In the genomic region with DNA sequence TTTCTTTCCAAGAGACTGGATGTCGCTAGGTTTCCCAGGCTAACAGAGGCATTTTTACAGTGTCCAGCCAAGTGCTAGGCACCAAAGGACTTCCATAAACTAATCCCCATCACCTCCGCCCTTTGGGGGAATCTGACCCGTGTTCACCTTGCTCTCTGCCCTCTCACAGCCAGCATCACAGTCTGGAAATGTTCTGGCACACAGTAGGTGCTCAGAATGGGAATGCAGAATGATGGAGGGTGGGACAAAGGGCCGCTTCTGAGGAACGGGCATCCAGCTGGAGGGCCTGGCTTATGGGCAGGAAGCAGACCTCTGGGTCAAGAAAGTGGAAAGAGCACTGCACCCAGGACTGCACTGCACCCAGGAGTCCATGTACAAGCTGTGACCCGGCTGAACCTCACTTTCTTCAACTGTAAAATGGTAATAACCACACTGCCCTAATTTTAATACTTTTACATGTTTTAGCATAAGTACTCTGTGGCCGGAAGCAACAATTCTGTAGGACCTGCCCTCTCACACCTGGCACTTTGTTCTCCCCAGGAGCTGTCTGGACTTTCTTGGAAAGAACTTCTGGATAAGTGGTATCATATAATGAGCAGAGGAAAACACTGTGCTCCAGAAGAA, we compare ENCODE assay signal across 8 cellular contexts. TPM values are rescaled to one million over a fixed set of nuclear protein-coding genes. Genes with fewer than 3 reads are reported as not detected.
A peak's percentile ranks its signal among the peaks of the same experiment; 100 is the strongest.
DNase-seq lines count a peak whose midpoint lies in the region; ATAC-seq and TF ChIP-seq lines count a peak whose summit lies in the region.

No MANE protein-coding gene starts in this region.

- no peak for DNase-seq in natural killer cell
- no peak for DNase-seq in NCI-H748 (lab: John Stamatoyannopoulos, UW; ENCODE audit: unreplicated experiment)
- DNase-seq in UCSD-AML1 (lab: John Stamatoyannopoulos, UW; ENCODE audit: unreplicated experiment), result no peak
- DNase-seq in activated CD8-positive, alpha-beta memory T cell treated with anti-CD3 and anti-CD28 coated beads, Interleukin-2, amount 50 U/mL, for 48 hours, result no peak
- no peak for DNase-seq in MV-4-11 (lab: John Stamatoyannopoulos, UW)

- H2AFZ ChIP-seq in KMS-11 (ENCODE audit: low read depth), result peak overlapping the region; percentile 74

- H3K27me3 Mint-ChIP-seq in natural killer cell (ENCODE audit: low read depth in 2 of 2), result no peaks in the 10 kb centered on the region

- H3K4me3 Mint-ChIP-seq in natural killer cell, result peak overlapping the region; percentile 89

- H3K27me3 ChIP-seq in BLaER1 (no peaks in the 10 kb centered on the region), KMS-11 (ENCODE audit: insufficient read depth, low read depth) (no peaks in the 10 kb centered on the region)

- H3K27ac Mint-ChIP-seq in natural killer cell, result peak overlapping the region; percentile 76 to 81

- H3K4me2 ChIP-seq in BLaER1, result peak overlapping the region; percentile 97
- H3K4me2 ChIP-seq in KMS-11, result peak overlapping the region; percentile 82

- intact Hi-C loops in natural killer cell (cut with micrococcal nuclease), result loop anchor here (2.0 kb wide), 1 partner anchor 58 kb away; the partner anchor contains the start of gene SEC11A

- H4K20me1 ChIP-seq in BLaER1, result no peaks in the 10 kb centered on the region
- no peaks in the 10 kb centered on the region for H4K20me1 ChIP-seq in KMS-11 (ENCODE audit: insufficient read depth)

- H3K4me1 ChIP-seq in BLaER1 (peaks cover 44% of the 10 kb centered on the region), KMS-11 (ENCODE audit: low read depth, poor library complexity, severe bottlenecking) (peaks cover 49% of the 10 kb centered on the region)

- no peaks in the 10 kb centered on the region for H3K9me3 Mint-ChIP-seq in natural killer cell

- H3K27ac ChIP-seq in BLaER1, result peak overlapping the region; percentile 85
- peak overlapping the region; percentile 89 for H3K27ac ChIP-seq in KMS-11
- peak overlapping the region; percentile 47 for H3K27ac ChIP-seq in cingulate gyrus (ENCODE audit: low read depth, low read length)

- H3K9ac ChIP-seq in BLaER1, result peak overlapping the region; percentile 81
- peak overlapping the region; percentile 88 for H3K9ac ChIP-seq in KMS-11

- no peaks in the 10 kb centered on the region for H3K36me3 Mint-ChIP-seq in natural killer cell

- no peak for ATAC-seq in natural killer cell

- no peaks in the 10 kb centered on the region for H3K9me3 ChIP-seq in BLaER1

- peak overlapping the region; percentile 69 for H3K4me3 ChIP-seq in BLaER1
- H3K4me3 ChIP-seq in KMS-11 (IDR thresholded peaks at IDR 0.05; ENCODE audit: insufficient read depth, low read depth, low read length), result no peak overlapping the region

- H3K79me2 ChIP-seq in KMS-11 (ENCODE audit: insufficient read depth, low read depth), result no peaks in the 10 kb centered on the region

- no peak for TF ChIP-seq CTCF in KMS-11 (conservative IDR thresholded peaks at IDR 0.05; ENCODE audit: low read depth, low read length)
- no peak for TF ChIP-seq CTCF in natural killer cell (IDR thresholded peaks at IDR 0.05)

- H3K36me3 ChIP-seq in BLaER1 (no peaks in the 10 kb centered on the region; the same call in 1 of the 2 replicates), KMS-11 (ENCODE audit: insufficient read depth) (no peaks in the 10 kb centered on the region)

- peaks cover 34 to 41% of the 10 kb centered on the region in 2 donors for H3K4me1 Mint-ChIP-seq in natural killer cell

RNA-seq across cellular contexts. Expression of gene NMB, which starts 0.9 kb away (rescaled TPM):
- total RNA-seq in natural killer cell, result 1 to 10 TPM; 3.8 to 6.4 (median 5.1) TPM

RNA-seq across cellular contexts. Expression of gene WDR73, which starts 4.8 kb away (rescaled TPM):
- total RNA-seq in natural killer cell, result 10 to 100 TPM; 19.2 to 26.7 (median 19.7) TPM

RNA-seq across cellular contexts. Expression of gene SEC11A, which starts 57.0 kb away (rescaled TPM):
- 10 to 100 TPM; 78.7 to 89.3 (median 81.8) TPM for total RNA-seq in natural killer cell

RNA-seq across cellular contexts. Expression of gene ZSCAN2, which starts 58.1 kb away (rescaled TPM):
- total RNA-seq in natural killer cell, result 1 to 10 TPM; 5.0 to 8.3 (median 5.5) TPM
